In the genomic region with DNA sequence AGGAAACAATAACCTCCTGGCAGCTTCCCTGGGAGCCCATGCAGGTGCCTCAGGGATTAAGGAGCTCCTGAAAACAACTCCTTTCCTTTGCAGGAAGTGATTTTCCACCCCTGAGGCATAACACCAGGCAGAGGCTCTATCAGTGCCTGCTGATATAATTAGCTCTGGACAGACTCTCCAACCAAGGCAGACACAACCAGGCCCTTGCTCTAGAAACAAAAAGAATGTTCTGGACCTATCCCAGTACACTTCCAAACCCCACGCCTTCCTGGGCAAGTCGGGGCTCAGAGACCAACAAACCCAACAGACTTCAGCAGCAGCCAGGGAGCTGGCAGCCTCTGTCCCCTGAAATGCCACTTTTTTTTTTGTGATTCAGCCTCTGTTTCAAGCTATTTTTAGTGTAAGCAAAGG, we compare ENCODE assay signal across 13 cellular contexts.
A peak's percentile ranks its signal among the peaks of the same experiment; 100 is the strongest.
DNase-seq lines count a peak whose midpoint lies in the region; ATAC-seq and TF ChIP-seq lines count a peak whose summit lies in the region.
"Had no signal": no experiment of that assay in that cellular context is flagged by ENCODE, and none has a peak within 500 bp of the region (broad histone marks: within the 10 kb centered on the region; RNA-seq: fewer than 3 reads in every experiment).

No MANE protein-coding gene starts in this region.

- 73% methylated on average over 2 of the region's 2 CpGs; no CpG with 5 or more reads in 1 of the 2 donors for WGBS in transverse colon (ENCODE audit: low coverage in 1 of 2), 2 donors

- no peaks in the 10 kb centered on the region for H3F3A ChIP-seq in GM23338 (replicated peaks; ENCODE audit: low read depth)

- ATAC-seq in GM23338, result no peak
- ATAC-seq: K562, right lobe of liver had no signal

- no peak overlapping the region; the same call in 1 of the 2 replicates for H3K27ac Mint-ChIP-seq in GM23338
- H3K27ac Mint-ChIP-seq: activated naive CD8-positive, alpha-beta T cell had no signal

- no peaks in the 10 kb centered on the region for H4K20me1 ChIP-seq in GM23338 (replicated peaks; ENCODE audit: insufficient read depth)

- H3K9me3 ChIP-seq in transverse colon, result no peaks in the 10 kb centered on the region
- H3K9me3 ChIP-seq: right lobe of liver had no signal

- peak overlapping the region; percentile 67 for H3K27ac ChIP-seq in cingulate gyrus (ENCODE audit: low read depth, low read length)
- H3K27ac ChIP-seq in transverse colon, result peak overlapping the region; percentile 33 to 82 (median 68)
- H3K27ac ChIP-seq in GM23338 (ENCODE audit: low read depth), result no peak overlapping the region
- H3K27ac ChIP-seq: right lobe of liver had no signal

- H3K79me2 ChIP-seq in GM23338 (replicated peaks; ENCODE audit: insufficient read depth), result 0 out of 2 replicates have a peak, but pooled peaks cover 3% of the 10 kb centered on the region

- no peaks in the 10 kb centered on the region for H3K36me3 Mint-ChIP-seq in GM23338 (ENCODE audit: low read depth)
- H3K36me3 Mint-ChIP-seq: activated naive CD8-positive, alpha-beta T cell had no signal

- TF ChIP-seq POLR2A in transverse colon (IDR thresholded peaks at IDR 0.05), result no peak

- no peak for TF ChIP-seq EP300 in transverse colon (IDR thresholded peaks at IDR 0.05; ENCODE audit: low read depth)

- H3K27me3 ChIP-seq in transverse colon (peaks cover 12% of the 10 kb centered on the region), GM23338 (ENCODE audit: insufficient read depth) (no peaks in the 10 kb centered on the region)
- H3K27me3 ChIP-seq: right lobe of liver had no signal

- H2AFZ ChIP-seq in GM23338, result no peak overlapping the region

- H3K9me2 ChIP-seq in GM23338 (ENCODE audit: insufficient read depth), result peaks cover 6% of the 10 kb centered on the region; the same call in 1 of the 2 replicates

- no peaks in the 10 kb centered on the region for H3K9me3 Mint-ChIP-seq in GM23338

- H3K4me3 Mint-ChIP-seq in GM23338, result no peak overlapping the region
- H3K4me3 Mint-ChIP-seq: activated naive CD8-positive, alpha-beta T cell had no signal

- TF ChIP-seq CTCF in transverse colon (IDR thresholded peaks at IDR 0.05) (no peak), GM23338 (conservative IDR thresholded peaks at IDR 0.05; ENCODE audit: low read depth in 2 of 2) (no peak)

- intact Hi-C loops in transverse colon (cut with DNase I; ENCODE audit: low total_unique reads), result loop anchor here (5.0 kb wide), 1 partner anchor 218 kb away; no protein-coding TSS in a partner anchor

- H3K4me1 Mint-ChIP-seq in GM23338, result peaks cover 41% of the 10 kb centered on the region

- H3K4me3 ChIP-seq in transverse colon (no peak overlapping the region), GM23338 (no peak overlapping the region)
- H3K4me3 ChIP-seq: K562, right lobe of liver had no signal

- no peak overlapping the region for H3K4me2 ChIP-seq in GM23338

- peaks cover 5% of the 10 kb centered on the region for H3K27me3 Mint-ChIP-seq in GM23338 (ENCODE audit: insufficient read depth, low read depth, poor library complexity)
- H3K27me3 Mint-ChIP-seq: activated naive CD8-positive, alpha-beta T cell had no signal

- no peaks in the 10 kb centered on the region for H3K36me3 ChIP-seq in transverse colon
- H3K36me3 ChIP-seq in GM23338 (ENCODE audit: insufficient read depth), result no peaks in the 10 kb centered on the region
- H3K36me3 ChIP-seq: right lobe of liver had no signal

- in situ Hi-C loops in transverse colon (cut with MboI; ENCODE audit: low pct_ligation_motif_present in 1 of 4, low pct_unique_long_range_greater_than_20kb in 1 of 4, low sequenced_read_pairs in 3 of 4), result loop anchor here (5.0 to 25.0 kb wide), 4 partner anchors 203 to 254 kb away; no protein-coding TSS in a partner anchor

- DNase-seq in NCI-H82 (lab: John Stamatoyannopoulos, UW), result peak; percentile 21
- no peak for DNase-seq in NCI-H82 treated with DMSO at 0.1 percent for 48 hours (lab: John Stamatoyannopoulos, UW; ENCODE audit: unreplicated experiment)
- DNase-seq in kidney tubule cell (ENCODE audit: low spot score), result peak; percentile 12
- DNase-seq in transverse colon, result no peak
- no peak for DNase-seq in NCI-H1105 treated with DMSO at 0.1 percent for 48 hours (lab: John Stamatoyannopoulos, UW)
- no peak for DNase-seq in GM23338 (ENCODE audit: low spot score)
- no peak for DNase-seq in effector CD4-positive, alpha-beta T cell
- DNase-seq: NCI-H2029, right lobe of liver, T-helper 9 cell had no signal

- peaks cover 5 to 36% (median 24%) of the 10 kb centered on the region in 4 donors for H3K4me1 ChIP-seq in transverse colon
- peaks cover 26% of the 10 kb centered on the region for H3K4me1 ChIP-seq in GM23338 (ENCODE audit: insufficient read depth)

TF ChIP-seq in GM23338, 12 proteins besides CTCF, POLR2A, EP300 and RAD21:
- TF ChIP-seq CREB1 (CRISPR knock-in tag; IDR thresholded peaks at IDR 0.05; ENCODE audit: low read depth), result no peak
TF ChIP-seq in GM23338: peak in this region for 0.

Comparison
In these comparisons a context has a peak if more than half of its experiments do, and no peak if none do; other contexts are left out.
1. DNase-seq: peak in NCI-H82 (single experiment) and kidney tubule cell (single experiment); none in NCI-H82 treated with DMSO at 0.1 percent for 48 hours (single experiment), transverse colon (single experiment), NCI-H1105 treated with DMSO at 0.1 percent for 48 hours (single experiment), GM23338 (single experiment) and effector CD4-positive, alpha-beta T cell (single experiment).